Comparison of ENCODE assay signal across 24 cellular contexts in genomic region chr5:76695336-76695735, GRCh38. TPM values are rescaled to one million over a fixed set of nuclear protein-coding genes. Genes with fewer than 3 reads are reported as not detected.
DNase-seq lines count a peak whose midpoint lies in the region; ATAC-seq, FAIRE-seq and TF ChIP-seq lines count a peak whose summit lies in the region.
"Had no signal": no experiment of that assay in that cellular context is flagged by ENCODE, and none has a peak within 500 bp of the region (broad histone marks: within the 10 kb centered on the region; RNA-seq: fewer than 3 reads in every experiment).

No MANE protein-coding gene starts in this region.

- ATAC-seq in HG03460 (IDR thresholded peaks at IDR 0.05; ENCODE audit: unreplicated experiment): no peak
- ATAC-seq: GM12878 had no signal

- H2AFZ ChIP-seq in astrocyte (ENCODE audit: low read depth, low read length): no peak overlapping the region
- H2AFZ ChIP-seq: GM23248 had no signal

- FAIRE-seq in GM12892 (lab: Jason Lieb, UNC) (peak; percentile 36), astrocyte (lab: Jason Lieb, UNC) (no peak)
- FAIRE-seq: GM12878, GM18507, H54 had no signal

- no peaks in the 10 kb centered on the region for H4K20me1 ChIP-seq in astrocyte (ENCODE audit: insufficient read depth, low read length)

- H3K4me3 Mint-ChIP-seq in astrocyte (ENCODE audit: unreplicated experiment) (no peak overlapping the region), immature natural killer cell (no peak overlapping the region)
- H3K4me3 Mint-ChIP-seq: CD4-positive, CD25-positive, alpha-beta regulatory T cell; CD8-positive, alpha-beta memory T cell had no signal

- H3K9me3 Mint-ChIP-seq in astrocyte (ENCODE audit: unreplicated experiment) (no peaks in the 10 kb centered on the region), immature natural killer cell (no peaks in the 10 kb centered on the region)
- H3K9me3 Mint-ChIP-seq: CD8-positive, alpha-beta memory T cell had no signal

- POLR2A ChIA-PET in A673 (lab: Charles Lee; ENCODE audit: low non-redundant PET): no interaction called here

- peaks cover 6% of the 10 kb centered on the region for H3K36me3 Mint-ChIP-seq in astrocyte (ENCODE audit: low read depth, unreplicated experiment)
- H3K36me3 Mint-ChIP-seq in immature natural killer cell: peaks cover 10 to 44% (median 17%) of the 10 kb centered on the region in 3 donors

- H3K27me3 ChIP-seq in astrocyte (ENCODE audit: insufficient read depth, low read length): no peaks in the 10 kb centered on the region
- no peaks in the 10 kb centered on the region for H3K27me3 ChIP-seq in spleen (replicated peaks in 1 of 7)
- no peaks in the 10 kb centered on the region for H3K27me3 ChIP-seq in A673 (replicated peaks; ENCODE audit: insufficient read depth, low read depth, low read length, poor library complexity)

- H3K9me3 ChIP-seq in astrocyte (ENCODE audit: insufficient read depth, low read depth, low read length) (no peaks in the 10 kb centered on the region), spleen (no peaks in the 10 kb centered on the region), A673 (ENCODE audit: low read depth, low read length, poor library complexity, severe bottlenecking) (peaks cover 5% of the 10 kb centered on the region)
- H3K9me3 ChIP-seq: BE2C had no signal

- H3K4me1 ChIP-seq in astrocyte (ENCODE audit: insufficient read depth, low read length): peaks cover 13% of the 10 kb centered on the region
- peaks cover 0 to 42% (median 15%) of the 10 kb centered on the region in 6 donors for H3K4me1 ChIP-seq in spleen
- peaks cover 51% of the 10 kb centered on the region for H3K4me1 ChIP-seq in A673 (ENCODE audit: insufficient read depth, low read length, poor library complexity, severe bottlenecking)
- H3K4me1 ChIP-seq: BE2C had no signal

- H3K27me3 Mint-ChIP-seq in astrocyte (ENCODE audit: low read depth, unreplicated experiment) (no peaks in the 10 kb centered on the region), immature natural killer cell (ENCODE audit: low read depth in 3 of 3) (peaks cover 0 to 10% (median 2%) of the 10 kb centered on the region in 3 donors)
- H3K27me3 Mint-ChIP-seq: CD4-positive, CD25-positive, alpha-beta regulatory T cell; CD8-positive, alpha-beta memory T cell had no signal

- no peak overlapping the region for H3K4me2 ChIP-seq in astrocyte (ENCODE audit: low read length)

- H3K27ac ChIP-seq in astrocyte (ENCODE audit: low read depth, low read length) (no peak overlapping the region), spleen (peak overlapping the region in 5 of 8 donors; percentile 50 to 70 (median 54)), A673 (ENCODE audit: low read depth, low read length, poor library complexity, severe bottlenecking) (no peak overlapping the region)
- H3K27ac ChIP-seq: GM23248, HL-60 had no signal

- H3K4me1 Mint-ChIP-seq in astrocyte (ENCODE audit: low read depth, unreplicated experiment) (peaks cover 36% of the 10 kb centered on the region), immature natural killer cell (peaks cover 1 to 12% of the 10 kb centered on the region in 2 donors)

- H3K9ac ChIP-seq in astrocyte (ENCODE audit: low read length): no peak overlapping the region
- H3K9ac ChIP-seq: GM23248 had no signal

- H3K27ac Mint-ChIP-seq in astrocyte (ENCODE audit: unreplicated experiment) (peak overlapping the region; percentile 38), immature natural killer cell (peak overlapping the region in 5 of 6 donors; percentile 16 to 55 (median 51))
- H3K27ac Mint-ChIP-seq: CD4-positive, CD25-positive, alpha-beta regulatory T cell had no signal

- no peak for TF ChIP-seq POLR2A in GM12892 (IDR thresholded peaks at IDR 0.05; ENCODE audit: low read depth, low read length)
- no peak for TF ChIP-seq POLR2A in spleen (IDR thresholded peaks at IDR 0.05)

- H3K79me2 ChIP-seq in astrocyte (ENCODE audit: insufficient read depth, low read length): no peaks in the 10 kb centered on the region

- intact Hi-C loops in spleen (cut with DNase I; ENCODE audit: low total_unique reads): no loop called here
- intact Hi-C loops in A673 (cut with micrococcal nuclease; ENCODE audit: unreplicated experiment): no loop called here

- DNase-seq in GM12892 (ENCODE audit: insufficient read length) (no peak), astrocyte (ENCODE audit: low read depth) (no peak), immature natural killer cell (no peak), spleen (no peak), OCI-M1 (lab: John Stamatoyannopoulos, UW) (no peak), A673 (ENCODE audit: low spot score) (no peak)
- DNase-seq: 8988T; ACHN; BE2C; C1 segment of cervical spinal cord; CD4-positive, CD25-positive, alpha-beta regulatory T cell; CD8-positive, alpha-beta memory T cell; COR-L47; DMS 273 treated with DMSO at 0.1 percent for 48 hours; DMS53; DND-41; EL; GM23248; HCEC 1CT had no signal

- H3K36me3 ChIP-seq in astrocyte (ENCODE audit: insufficient read depth, low read length) (no peaks in the 10 kb centered on the region), spleen (peaks cover 0 to 91% (median 13%) of the 10 kb centered on the region in 6 donors), A673 (ENCODE audit: insufficient read depth, low read length, poor library complexity, severe bottlenecking) (peaks cover 6% of the 10 kb centered on the region)
- H3K36me3 ChIP-seq: BE2C had no signal

- no TSS peak for BruUV-seq in A673 (replicated peaks; lab: Mats Ljungman, UMichigan)

- no peak overlapping the region for H3K4me3 ChIP-seq in astrocyte (ENCODE audit: insufficient read depth, low read depth, low read length)
- no peak overlapping the region for H3K4me3 ChIP-seq in spleen
- no peak overlapping the region for H3K4me3 ChIP-seq in A673 (ENCODE audit: low read depth, low read length, poor library complexity, severe bottlenecking)
- H3K4me3 ChIP-seq: GM12878, GM23248 had no signal

- CTCF ChIA-PET in A673 (lab: Charles Lee): no interaction called here

- 79 to 95% (median 85%) methylated on average over 6 of the region's 6 CpGs for WGBS in spleen, 5 donors

- TF ChIP-seq CTCF in astrocyte (IDR thresholded peaks at IDR 0.05; ENCODE audit: insufficient read depth, low read depth, low read length) (no peak), spleen (IDR thresholded peaks at IDR 0.05 in 8 of 11, conservative IDR thresholded peaks at IDR 0.05 in 3 of 11) (no peak), A673 (conservative IDR thresholded peaks at IDR 0.05; ENCODE audit: low read depth, low read length) (no peak)

RNA-seq across cellular contexts. Expression of gene F2R, which starts 20.6 kb away (rescaled TPM):
- 3.7 TPM for polyA plus RNA-seq in GM12892 (2012; ENCODE audit: missing spikeins)
- 285 and 331 TPM in 2 replicates for total RNA-seq in astrocyte
- 100 to 1,000 TPM in 2 of 3 donors, 10 to 100 TPM in 1; 92.6 to 115 (median 106) TPM for polyA plus RNA-seq in immature natural killer cell
- 100 to 1,000 TPM in 4 of 7 donors, 10 to 100 TPM in 3; 57.3 to 128 (median 111) TPM for total RNA-seq in spleen
- polyA plus RNA-seq in spleen: 1 to 10 TPM; 4.7 to 9.0 (median 7.0) TPM
- total RNA-seq in A673 (2021): 83.3 and 92.1 TPM in 2 replicates

Comparison
In these comparisons a context has a peak if more than half of its experiments do, and no peak if none do; other contexts are left out.
1. H3K27ac ChIP-seq: peak in spleen (5 of 8); none in astrocyte (single experiment) and A673 (single experiment).